In genomic region chr17:50918933-50919296, GRCh38 we compare ENCODE assay signal across 8 cellular contexts. TPM values are rescaled to one million over a fixed set of nuclear protein-coding genes. Genes with fewer than 3 reads are reported as not detected.
DNase-seq lines count a peak whose midpoint lies in the region; ATAC-seq, FAIRE-seq and TF ChIP-seq lines count a peak whose summit lies in the region.

No MANE protein-coding gene starts in this region.

- CTCF ChIA-PET in T-cell (lab: Charles Lee), result interaction anchor here in 1 of 2 donors (1.3 kb wide), 1 partner anchor 66 kb away, joined by 5 read pairs; no protein-coding TSS in a partner anchor

- H3K9ac ChIP-seq in BLaER1, result peak overlapping the region; percentile 48; the same call in 1 of the 2 replicates

- H3K4me3 Mint-ChIP-seq in T-cell, result peak overlapping the region; percentile 53 to 67 (median 55)
- no peak overlapping the region for H3K4me3 Mint-ChIP-seq in endothelial cell (ENCODE audit: unreplicated experiment)

- H3K9me3 ChIP-seq in BLaER1, result no peaks in the 10 kb centered on the region

- H4K20me1 ChIP-seq in BLaER1, result no peaks in the 10 kb centered on the region

- H3K4me3 ChIP-seq in BLaER1 (no peak overlapping the region), dorsolateral prefrontal cortex (peak overlapping the region in 10 of 59 donors; percentile 12 to 44 (median 32))

- H3K4me2 ChIP-seq in BLaER1, result peak overlapping the region; percentile 87

- no peaks in the 10 kb centered on the region for H3K9me3 Mint-ChIP-seq in T-cell
- H3K9me3 Mint-ChIP-seq in endothelial cell (ENCODE audit: unreplicated experiment), result no peaks in the 10 kb centered on the region

- peaks cover 55% of the 10 kb centered on the region for H3K4me1 ChIP-seq in BLaER1

- no peaks in the 10 kb centered on the region for H3K27me3 Mint-ChIP-seq in T-cell
- H3K27me3 Mint-ChIP-seq in endothelial cell (ENCODE audit: unreplicated experiment), result peaks cover 10% of the 10 kb centered on the region

- H3K4me1 Mint-ChIP-seq in T-cell, result peaks cover 50 to 67% (median 63%) of the 10 kb centered on the region in 3 donors
- peaks cover 6% of the 10 kb centered on the region for H3K4me1 Mint-ChIP-seq in endothelial cell (ENCODE audit: unreplicated experiment)

- H3K27ac ChIP-seq in BLaER1 (peak overlapping the region; percentile 71), dorsolateral prefrontal cortex (peak overlapping the region; percentile 85 to 99 (median 98))

- no peaks in the 10 kb centered on the region for H3K27me3 ChIP-seq in BLaER1
- H3K27me3 ChIP-seq in dorsolateral prefrontal cortex, result no peaks in the 10 kb centered on the region

- intact Hi-C loops in dorsolateral prefrontal cortex (cut with DNase I), result loop anchor here in 1 of 2 donors (1.0 kb wide), 1 partner anchor 52 kb away; no protein-coding TSS in a partner anchor

- peak in 10 of 34 experiments; percentile 11 to 39 (median 25) for DNase-seq in T-cell
- DNase-seq in dorsolateral prefrontal cortex, result peak in 5 of 10 donors; percentile 60 to 74 (median 65)
- peak; percentile 41 for DNase-seq in occipital lobe (lab: John Stamatoyannopoulos, UW)
- DNase-seq in endothelial cell (ENCODE audit: low spot score), result no peak
- no peak for DNase-seq in SW480 (ENCODE audit: low spot score)
- DNase-seq in D721Med (ENCODE audit: insufficient read length, low spot score), result no peak

- H3K27ac Mint-ChIP-seq in T-cell (peak overlapping the region; percentile 97 to 98), endothelial cell (ENCODE audit: unreplicated experiment) (no peak overlapping the region)

- peak in 3 of 4 experiments; percentile 51 to 67 (median 53) for ATAC-seq in T-cell (replicated peaks in 1 of 4)
- no peak for ATAC-seq in HG02973 (IDR thresholded peaks at IDR 0.05; ENCODE audit: unreplicated experiment)

- FAIRE-seq in D721Med (lab: Jason Lieb, UNC), result no peak

- POLR2A ChIA-PET in T-cell (lab: Charles Lee), result interaction anchor here (1.0 to 3.1 kb wide), 3 partner anchors 9 to 52 kb away, joined by 3 to 19 read pairs (median 19); partner anchors contain the start of gene TOB1 (in 2 of the 2)

- TF ChIP-seq CTCF in dorsolateral prefrontal cortex (IDR thresholded peaks at IDR 0.05 in 54 of 56, conservative IDR thresholded peaks at IDR 0.05 in 2 of 56; ENCODE audit: low read depth in 1 of 56, partially characterized antibody in 56 of 56), result no peak
- TF ChIP-seq CTCF in endothelial cell (IDR thresholded peaks at IDR 0.05; ENCODE audit: unreplicated experiment), result no peak
- TF ChIP-seq CTCF in D721Med (IDR thresholded peaks at IDR 0.05; ENCODE audit: insufficient read depth, missing control alignments), result no peak

- H3K36me3 Mint-ChIP-seq in T-cell (no peaks in the 10 kb centered on the region), endothelial cell (ENCODE audit: low read depth, unreplicated experiment) (no peaks in the 10 kb centered on the region)

- no peaks in the 10 kb centered on the region for H3K36me3 ChIP-seq in BLaER1

RNA-seq across cellular contexts. Expression of gene TOB1, which starts 52.8 kb away (rescaled TPM):
- total RNA-seq in T-cell, result 100 to 1,000 TPM in 2 of 5 donors, 10 to 100 TPM in 3; 75.4 to 310 (median 92.6) TPM
- total RNA-seq in dorsolateral prefrontal cortex, result 10 to 100 TPM; 41.0 to 97.0 (median 58.6) TPM
- 15.0 TPM for total RNA-seq in occipital lobe
- total RNA-seq in endothelial cell (ENCODE audit: unreplicated experiment), result 15.5 TPM
